ENCODE assay signal across 20 cellular contexts in genomic region chr16:56972403-56972802, GRCh38. TPM values are rescaled to one million over a fixed set of nuclear protein-coding genes. Genes with fewer than 3 reads are reported as not detected.
"Had no signal": no experiment of that assay in that cellular context is flagged by ENCODE, and none has a peak within 500 bp of the region (broad histone marks: within the 10 kb centered on the region; RNA-seq: fewer than 3 reads in every experiment).

No MANE protein-coding gene starts in this region.

- H3K4me2 ChIP-seq: neural progenitor cell, smooth muscle cell had no signal

- H3K36me3 ChIP-seq: lower lobe of right lung, neural progenitor cell, thoracic aorta, upper lobe of right lung had no signal

- H3K9me3 ChIP-seq: lower lobe of right lung, thoracic aorta, upper lobe of right lung had no signal

- H3K4me1 ChIP-seq: lower lobe of right lung, neural progenitor cell, upper lobe of right lung had no signal

- ATAC-seq: activated CD8-positive, alpha-beta T cell treated with anti-CD3 and anti-CD28 coated beads, Interleukin-2, amount 10 ng/mL, durations not matched to agents 7 days and 5 days; activated T-cell treated with anti-CD3 and anti-CD28 coated beads, Interleukin-2, amount 50 U/mL, for 4 hours; effector memory CD8-positive, alpha-beta T cell; left colon; lower lobe of right lung; sciatic nerve; upper lobe of right lung had no signal

- H3K27ac ChIP-seq: lower lobe of right lung, neural progenitor cell, thoracic aorta, upper lobe of right lung had no signal

- H3K27ac Mint-ChIP-seq: activated CD4-positive, alpha-beta T cell treated with anti-CD3 and anti-CD28 coated beads, Interleukin-2, amount 10 ng/mL, durations not matched to agents 7 days and 5 days; activated CD8-positive, alpha-beta T cell treated with anti-CD3 and anti-CD28 coated beads, Interleukin-2, amount 10 ng/mL, durations not matched to agents 7 days and 5 days; neural progenitor cell had no signal

- H2AFZ ChIP-seq: neural progenitor cell had no signal

- H3K36me3 Mint-ChIP-seq: neural progenitor cell had no signal

- H3K27me3 ChIP-seq: neural progenitor cell, upper lobe of right lung had no signal

- H3K27me3 Mint-ChIP-seq: activated CD4-positive, alpha-beta T cell treated with anti-CD3 and anti-CD28 coated beads, Interleukin-2, amount 10 ng/mL, durations not matched to agents 7 days and 5 days had no signal

- DNase-seq: activated CD4-positive, alpha-beta T cell treated with anti-CD3 and anti-CD28 coated beads, Interleukin-2, amount 10 ng/mL, durations not matched to agents 7 days and 5 days; activated CD8-positive, alpha-beta T cell treated with anti-CD3 and anti-CD28 coated beads, Interleukin-2, amount 10 ng/mL, durations not matched to agents 7 days and 5 days; activated naive CD4-positive, alpha-beta T cell treated with anti-CD3 and anti-CD28 coated beads, Interleukin-2, amount 50 U/mL, for 16 hours; activated T-cell treated with anti-CD3 and anti-CD28 coated beads, Interleukin-2, amount 50 U/mL, for 4 hours; dermis blood vessel endothelial cell; effector memory CD8-positive, alpha-beta T cell; foreskin fibroblast; hypothalamus; islet precursor cell; left colon; lower lobe of right lung; stimulated activated CD4-positive, alpha-beta T cell treated with anti-CD3 and anti-CD28 coated beads, Interleukin-4, amount 100 ng/mL, for 1 hour; T-helper 1 cell; T1000; upper lobe of right lung had no signal

- H3K4me3 ChIP-seq: lower lobe of right lung, neural progenitor cell, smooth muscle cell, thoracic aorta, upper lobe of right lung had no signal

- H3K4me3 Mint-ChIP-seq: activated CD4-positive, alpha-beta T cell treated with anti-CD3 and anti-CD28 coated beads, Interleukin-2, amount 10 ng/mL, durations not matched to agents 7 days and 5 days; activated CD8-positive, alpha-beta T cell treated with anti-CD3 and anti-CD28 coated beads, Interleukin-2, amount 10 ng/mL, durations not matched to agents 7 days and 5 days; activated T-cell treated with anti-CD3 and anti-CD28 coated beads, Interleukin-2, amount 50 U/mL, for 4 hours; effector memory CD8-positive, alpha-beta T cell; neural progenitor cell had no signal

- H3K9ac ChIP-seq: neural progenitor cell had no signal

- H3K9me3 Mint-ChIP-seq: activated CD4-positive, alpha-beta T cell treated with anti-CD3 and anti-CD28 coated beads, Interleukin-2, amount 10 ng/mL, durations not matched to agents 7 days and 5 days; activated T-cell treated with anti-CD3 and anti-CD28 coated beads, Interleukin-2, amount 50 U/mL, for 4 hours; effector memory CD8-positive, alpha-beta T cell; neural progenitor cell had no signal

RNA-seq across cellular contexts. Expression of gene CETP, which starts 10.7 kb away (rescaled TPM):
- total RNA-seq: activated CD4-positive, alpha-beta T cell treated with anti-CD3 and anti-CD28 coated beads, Interleukin-2, amount 10 ng/mL, durations not matched to agents 7 days and 5 days; activated CD8-positive, alpha-beta T cell treated with anti-CD3 and anti-CD28 coated beads, Interleukin-2, amount 10 ng/mL, durations not matched to agents 7 days and 5 days; osteocyte; smooth muscle cell; thoracic aorta had no signal
- polyA plus RNA-seq: smooth muscle cell had no signal
